8 cellular contexts compared by ENCODE assay signal in the genomic region with DNA sequence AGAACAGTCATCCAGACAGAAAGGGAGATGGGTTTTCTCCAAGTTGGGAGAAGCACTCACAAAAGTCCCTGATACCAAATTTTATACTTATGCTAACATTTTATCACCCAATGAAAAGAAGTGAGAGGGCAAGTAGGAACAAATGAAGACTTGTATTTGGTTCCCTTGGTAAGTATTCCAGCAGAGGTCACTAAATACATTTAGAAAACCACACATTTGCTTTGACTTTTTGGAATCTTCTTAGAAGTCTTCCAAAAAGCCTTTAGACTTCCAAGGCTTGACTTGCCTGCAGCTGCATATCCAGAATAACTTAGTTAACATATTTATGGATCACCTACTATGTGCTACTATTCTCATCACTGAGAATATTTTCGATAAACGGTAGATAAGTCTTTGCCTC. TPM values are rescaled to one million over a fixed set of nuclear protein-coding genes. Genes with fewer than 3 reads are reported as not detected.
DNase-seq lines count a peak whose midpoint lies in the region; ATAC-seq lines count a peak whose summit lies in the region.

No MANE protein-coding gene starts in this region.

- H3K4me1 ChIP-seq in CD4-positive, CD25-positive, alpha-beta regulatory T cell (ENCODE audit: control insufficient read depth, insufficient read depth, low read length, poor library complexity, severe bottlenecking), result peaks cover 8% of the 10 kb centered on the region

- no peak overlapping the region for H3K4me3 Mint-ChIP-seq in CD4-positive, CD25-positive, alpha-beta regulatory T cell
- H3K4me3 Mint-ChIP-seq in natural killer cell treated with Interleukin-12 subunit alpha and Interleukin-12 subunit beta and Interleukin-15 and Interleukin-18, amount 100 ng/mL, for 72 hours, result no peak overlapping the region

- H3K9me3 ChIP-seq in CD4-positive, CD25-positive, alpha-beta regulatory T cell (ENCODE audit: control insufficient read depth in 2 of 2, low read length in 2 of 2), result no peaks in the 10 kb centered on the region

- DNase-seq in CD4-positive, CD25-positive, alpha-beta regulatory T cell, result peak in 2 of 3 donors; percentile 40 to 53
- DNase-seq in KBM-7, result peak; percentile 51
- DNase-seq in central memory CD4-positive, alpha-beta T cell, result peak; percentile 25
- DNase-seq in middle frontal gyrus (ENCODE audit: extremely low spot score, low spot score), result peak; percentile 14
- DNase-seq in NCI-H510A (lab: John Stamatoyannopoulos, UW), result no peak
- no peak for DNase-seq in GOT3 (lab: John Stamatoyannopoulos, UW)
- no peak for DNase-seq in natural killer cell treated with Interleukin-12 subunit alpha and Interleukin-12 subunit beta and Interleukin-15 and Interleukin-18, amount 100 ng/mL, for 72 hours (ENCODE audit: low spot score)
- no peak for DNase-seq in NCI-H2029 treated with DMSO at 0.1 percent for 48 hours (lab: John Stamatoyannopoulos, UW)

- H3K27me3 ChIP-seq in CD4-positive, CD25-positive, alpha-beta regulatory T cell (ENCODE audit: control insufficient read depth, insufficient read depth, low read length), result peaks cover 2% of the 10 kb centered on the region

- no peaks in the 10 kb centered on the region for H3K36me3 Mint-ChIP-seq in CD4-positive, CD25-positive, alpha-beta regulatory T cell
- H3K36me3 Mint-ChIP-seq in natural killer cell treated with Interleukin-12 subunit alpha and Interleukin-12 subunit beta and Interleukin-15 and Interleukin-18, amount 100 ng/mL, for 72 hours, result no peaks in the 10 kb centered on the region

- H3K27me3 Mint-ChIP-seq in CD4-positive, CD25-positive, alpha-beta regulatory T cell, result peaks cover 16% of the 10 kb centered on the region
- H3K27me3 Mint-ChIP-seq in natural killer cell treated with Interleukin-12 subunit alpha and Interleukin-12 subunit beta and Interleukin-15 and Interleukin-18, amount 100 ng/mL, for 72 hours, result no peaks in the 10 kb centered on the region

- in situ Hi-C loops in KBM-7 (cut with MboI; ENCODE audit: low pct_unique_long_range_greater_than_20kb, low sequenced_read_pairs), result no loop called here

- no peaks in the 10 kb centered on the region for H3K36me3 ChIP-seq in CD4-positive, CD25-positive, alpha-beta regulatory T cell (ENCODE audit: control insufficient read depth, insufficient read depth, low read length)

- H3K4me1 Mint-ChIP-seq in CD4-positive, CD25-positive, alpha-beta regulatory T cell, result peaks cover under 1 to 8% (median 5%) of the 10 kb centered on the region in 4 donors
- H3K4me1 Mint-ChIP-seq in natural killer cell treated with Interleukin-12 subunit alpha and Interleukin-12 subunit beta and Interleukin-15 and Interleukin-18, amount 100 ng/mL, for 72 hours (ENCODE audit: low read depth in 2 of 2), result no peaks in the 10 kb centered on the region

- no peak overlapping the region for H3K27ac ChIP-seq in CD4-positive, CD25-positive, alpha-beta regulatory T cell (ENCODE audit: insufficient read depth, low read length, poor library complexity, severe bottlenecking)

- ATAC-seq in CD4-positive, CD25-positive, alpha-beta regulatory T cell (ENCODE audit: low read depth in 2 of 2), result no peak
- ATAC-seq in natural killer cell treated with Interleukin-12 subunit alpha and Interleukin-12 subunit beta and Interleukin-15 and Interleukin-18, amount 100 ng/mL, for 72 hours, result no peak

- no peak overlapping the region for H3K27ac Mint-ChIP-seq in CD4-positive, CD25-positive, alpha-beta regulatory T cell
- no peak overlapping the region for H3K27ac Mint-ChIP-seq in natural killer cell treated with Interleukin-12 subunit alpha and Interleukin-12 subunit beta and Interleukin-15 and Interleukin-18, amount 100 ng/mL, for 72 hours

- no peaks in the 10 kb centered on the region for H3K9me3 Mint-ChIP-seq in CD4-positive, CD25-positive, alpha-beta regulatory T cell
- no peaks in the 10 kb centered on the region for H3K9me3 Mint-ChIP-seq in natural killer cell treated with Interleukin-12 subunit alpha and Interleukin-12 subunit beta and Interleukin-15 and Interleukin-18, amount 100 ng/mL, for 72 hours

- no peak overlapping the region for H3K4me3 ChIP-seq in CD4-positive, CD25-positive, alpha-beta regulatory T cell (ENCODE audit: low read depth, low read length)

RNA-seq across cellular contexts. Expression of gene GYS2, which starts 3.1 kb away (rescaled TPM):
- total RNA-seq in CD4-positive, CD25-positive, alpha-beta regulatory T cell, result not detected
- under 1 TPM in 2 of 4 donors, not detected in 2; 0.08 to 0.09 TPM for polyA plus RNA-seq in CD4-positive, CD25-positive, alpha-beta regulatory T cell
- total RNA-seq in natural killer cell treated with Interleukin-12 subunit alpha and Interleukin-12 subunit beta and Interleukin-15 and Interleukin-18, amount 100 ng/mL, for 72 hours, result not detected

RNA-seq across cellular contexts. Expression of gene LDHB, which starts 49.9 kb away (rescaled TPM):
- total RNA-seq in CD4-positive, CD25-positive, alpha-beta regulatory T cell, result 602 TPM
- polyA plus RNA-seq in CD4-positive, CD25-positive, alpha-beta regulatory T cell, result 1,000 to 10,000 TPM; 1,925 to 2,327 (median 2,062) TPM
- 100 to 1,000 TPM; 590 to 705 TPM for total RNA-seq in natural killer cell treated with Interleukin-12 subunit alpha and Interleukin-12 subunit beta and Interleukin-15 and Interleukin-18, amount 100 ng/mL, for 72 hours

Comparison
In these comparisons a context has a peak if more than half of its experiments do, and no peak if none do; other contexts are left out.
1. DNase-seq: peak in CD4-positive, CD25-positive, alpha-beta regulatory T cell (2 of 3), KBM-7 (single experiment), central memory CD4-positive, alpha-beta T cell (single experiment) and middle frontal gyrus (single experiment); none in NCI-H510A (single experiment), GOT3 (single experiment), natural killer cell treated with Interleukin-12 subunit alpha and Interleukin-12 subunit beta and Interleukin-15 and Interleukin-18, amount 100 ng/mL, for 72 hours (single experiment) and NCI-H2029 treated with DMSO at 0.1 percent for 48 hours (single experiment).